8 cellular contexts compared by ENCODE assay signal in genomic region chr11:72573380-72573949, GRCh38.
DNase-seq lines count a peak whose midpoint lies in the region; ATAC-seq and TF ChIP-seq lines count a peak whose summit lies in the region.

No MANE protein-coding gene starts in this region.

- H3K27me3 ChIP-seq in parathyroid adenoma (ENCODE audit: control insufficient read depth, insufficient read depth, low read length), result no peaks in the 10 kb centered on the region

- no peak overlapping the region for H3K9ac ChIP-seq in parathyroid adenoma

- peak; percentile 30 for DNase-seq in DMS114 treated with DMSO at 0.1 percent for 48 hours (lab: John Stamatoyannopoulos, UW; ENCODE audit: unreplicated experiment)
- peak; percentile 26 for DNase-seq in HK-2 (ENCODE audit: unreplicated experiment)
- peak in 7 of 34 experiments; percentile 10 to 30 (median 23) for DNase-seq in T-cell
- peak; percentile 12 for DNase-seq in fibroblast of peridontal ligament (ENCODE audit: extremely low read depth)
- DNase-seq in NCI-H1694 (lab: John Stamatoyannopoulos, UW), result no peak

- no peaks in the 10 kb centered on the region for H3K36me3 ChIP-seq in parathyroid adenoma (ENCODE audit: control insufficient read depth, insufficient read depth, low read length)

- H3K9me3 Mint-ChIP-seq in T-cell, result no peaks in the 10 kb centered on the region

- no peaks in the 10 kb centered on the region for H3K4me1 ChIP-seq in parathyroid adenoma

- POLR2A ChIA-PET in T-cell (lab: Charles Lee), result no interaction called here

- H3K79me2 ChIP-seq in parathyroid adenoma, result no peaks in the 10 kb centered on the region

- peaks cover 21% of the 10 kb centered on the region in 2 donors for H3K27me3 Mint-ChIP-seq in T-cell

- H3K36me3 Mint-ChIP-seq in T-cell, result no peaks in the 10 kb centered on the region

- H3K4me1 Mint-ChIP-seq in T-cell, result peaks cover 7 to 20% (median 12%) of the 10 kb centered on the region in 3 donors

- ATAC-seq in T-cell (replicated peaks in 1 of 4) (peak; percentile 50 to 67 (median 58)), GM19023 (IDR thresholded peaks at IDR 0.05; ENCODE audit: unreplicated experiment) (no peak), GM18502 (IDR thresholded peaks at IDR 0.05; ENCODE audit: poor library complexity, unreplicated experiment) (no peak)

- no peak overlapping the region for H3K27ac Mint-ChIP-seq in T-cell

- H3K9me3 ChIP-seq in parathyroid adenoma (ENCODE audit: control insufficient read depth, low read length), result no peaks in the 10 kb centered on the region

- peak; percentile 41 for TF ChIP-seq CTCF in parathyroid adenoma (IDR thresholded peaks at IDR 0.05)

- no peak overlapping the region for H2AFZ ChIP-seq in parathyroid adenoma

- CTCF ChIA-PET in T-cell (lab: Charles Lee), result interaction anchor here (0.6 to 3.2 kb wide), 5 partner anchors 16 to 849 kb away, joined by 4 to 18 read pairs (median 5); no protein-coding TSS in a partner anchor

- H3K4me3 Mint-ChIP-seq in T-cell, result no peak overlapping the region

- no peak overlapping the region for H3K4me3 ChIP-seq in parathyroid adenoma (ENCODE audit: low read depth, low read length)

- no peak overlapping the region for H3K27ac ChIP-seq in parathyroid adenoma

- H3K4me2 ChIP-seq in parathyroid adenoma (ENCODE audit: low read length), result no peak overlapping the region

Comparison
In these comparisons a context has a peak if more than half of its experiments do, and no peak if none do; other contexts are left out.
1. ATAC-seq: peak in T-cell (4 of 4); none in GM19023 (single experiment) and GM18502 (single experiment).